1 cellular context compared by ENCODE assay signal in genomic region chr4:17762705-17763104, GRCh38.
TF ChIP-seq lines count a peak whose summit lies in the region.

No MANE protein-coding gene starts in this region.

TF ChIP-seq in K562, 482 proteins besides CTCF, POLR2A, EP300 and RAD21:
- peak; percentile 78 for TF ChIP-seq NFIC (IDR thresholded peaks at IDR 0.05)
- no peak for TF ChIP-seq TCF3 (CRISPR knock-in tag; IDR thresholded peaks at IDR 0.05)
- no peak for TF ChIP-seq TGIF2 (CRISPR knock-in tag; IDR thresholded peaks at IDR 0.05)
- TF ChIP-seq ZNF707 (CRISPR knock-in tag; conservative IDR thresholded peaks at IDR 0.05) = no peak
- no peak for TF ChIP-seq ZKSCAN3 (CRISPR knock-in tag; IDR thresholded peaks at IDR 0.05)
- no peak for TF ChIP-seq ZHX1 (conservative IDR thresholded peaks at IDR 0.05; ENCODE audit: low read length)
- no peak for TF ChIP-seq ZNF561 (CRISPR knock-in tag; conservative IDR thresholded peaks at IDR 0.05)
- TF ChIP-seq ZBTB33 (CRISPR knock-in tag; IDR thresholded peaks at IDR 0.05) = no peak
- no peak for TF ChIP-seq RBM22 (IDR thresholded peaks at IDR 0.05; ENCODE audit: low read depth, low read length, poor library complexity, severe bottlenecking)
- no peak for TF ChIP-seq THAP7 (CRISPR knock-in tag; IDR thresholded peaks at IDR 0.05)
- TF ChIP-seq ZNF449 (CRISPR knock-in tag; IDR thresholded peaks at IDR 0.05) = no peak
- TF ChIP-seq ZNF764 (CRISPR knock-in tag; IDR thresholded peaks at IDR 0.05; ENCODE audit: low read depth) = peak; percentile 95
- TF ChIP-seq ZNF347 (CRISPR knock-in tag; IDR thresholded peaks at IDR 0.05; ENCODE audit: low read depth) = no peak
- no peak for TF ChIP-seq YBX1 (IDR thresholded peaks at IDR 0.05)
- TF ChIP-seq U2AF2 (optimal IDR thresholded peaks at IDR 0.05; ENCODE audit: low read depth, low read length) = no peak
- no peak for TF ChIP-seq PTTG1 (tag; IDR thresholded peaks at IDR 0.05; ENCODE audit: low read depth)
- TF ChIP-seq MYBL2 (IDR thresholded peaks at IDR 0.05; ENCODE audit: low read depth) = 0 out of 2 replicates have a peak, but pooled peaks have one; percentile 42
- TF ChIP-seq MYBL2 (CRISPR knock-in tag; IDR thresholded peaks at IDR 0.05; ENCODE audit: borderline replicate concordance) = no peak
- no peak for TF ChIP-seq TCFL5 (CRISPR knock-in tag; conservative IDR thresholded peaks at IDR 0.05)
- TF ChIP-seq ETV1 (tag; conservative IDR thresholded peaks at IDR 0.05; ENCODE audit: low read depth) = 0 out of 2 replicates have a peak, but pooled peaks have one; percentile 26
- no peak for TF ChIP-seq ZBTB49 (CRISPR knock-in tag; IDR thresholded peaks at IDR 0.05; ENCODE audit: borderline replicate concordance)
- no peak for TF ChIP-seq STAG1 (CRISPR knock-in tag; IDR thresholded peaks at IDR 0.05; ENCODE audit: borderline replicate concordance)
